1 cellular context compared by ENCODE assay signal in the genomic region with DNA sequence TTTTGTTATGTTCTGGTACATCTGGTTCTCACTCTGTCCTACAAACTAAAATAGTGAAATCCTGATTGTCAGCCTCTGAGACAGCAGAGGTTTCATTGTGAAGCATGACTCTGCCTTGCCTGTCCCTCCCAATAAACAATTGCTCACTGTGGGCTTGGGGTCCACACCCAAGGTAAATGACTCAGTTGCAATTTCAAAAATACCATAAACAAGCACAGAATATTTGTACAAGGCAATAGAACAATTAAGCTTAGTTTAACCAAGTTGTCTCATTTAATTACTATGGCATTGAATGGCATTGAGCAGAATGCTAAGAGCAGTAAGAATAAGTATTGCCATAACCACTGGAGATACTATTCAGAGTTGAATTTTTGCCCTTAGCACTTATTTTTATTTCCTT.
TF ChIP-seq lines count a peak whose summit lies in the region.

No MANE protein-coding gene starts in this region.

TF ChIP-seq in IMR-90, 13 proteins besides CTCF, POLR2A, EP300 and RAD21 (continued from another document):
- TF ChIP-seq, protein P1, sequence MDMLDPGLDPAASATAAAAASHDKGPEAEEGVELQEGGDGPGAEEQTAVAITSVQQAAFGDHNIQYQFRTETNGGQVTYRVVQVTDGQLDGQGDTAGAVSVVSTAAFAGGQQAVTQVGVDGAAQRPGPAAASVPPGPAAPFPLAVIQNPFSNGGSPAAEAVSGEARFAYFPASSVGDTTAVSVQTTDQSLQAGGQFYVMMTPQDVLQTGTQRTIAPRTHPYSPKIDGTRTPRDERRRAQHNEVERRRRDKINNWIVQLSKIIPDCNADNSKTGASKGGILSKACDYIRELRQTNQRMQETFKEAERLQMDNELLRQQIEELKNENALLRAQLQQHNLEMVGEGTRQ (IDR thresholded peaks at IDR 0.05; ENCODE audit: low read depth, low read length), result no peak
- no peak for TF ChIP-seq NFE2L2 (IDR thresholded peaks at IDR 0.05; ENCODE audit: low read depth, low read length)
- no peak for TF ChIP-seq CHD1 (IDR thresholded peaks at IDR 0.05; ENCODE audit: low read depth, low read length)
- TF ChIP-seq RCOR1 (IDR thresholded peaks at IDR 0.05; ENCODE audit: insufficient replicate concordance, low read length), result no peak
- no peak for TF ChIP-seq RFX5 (IDR thresholded peaks at IDR 0.05; ENCODE audit: low read depth, low read length)
